8 cellular contexts compared by ENCODE assay signal in genomic region chr17:74211929-74212261, GRCh38. TPM values are rescaled to one million over a fixed set of nuclear protein-coding genes. Genes with fewer than 3 reads are reported as not detected.
DNase-seq lines count a peak whose midpoint lies in the region; ATAC-seq and TF ChIP-seq lines count a peak whose summit lies in the region.

No MANE protein-coding gene starts in this region.

- peak overlapping the region; percentile 89 to 100 (median 97) for H3K4me2 ChIP-seq in BLaER1 treated with 17β-estradiol and CSF1 and Interleukin-3, amounts not matched to agents 10 nM and 100 nM

- peaks cover 23 to 70% (median 56%) of the 10 kb centered on the region in 4 donors for H3K4me1 Mint-ChIP-seq in naive thymus-derived CD8-positive, alpha-beta T cell

- no peak for TF ChIP-seq CTCF in colonic mucosa (IDR thresholded peaks at IDR 0.05)

- H3K9me3 ChIP-seq in BLaER1 treated with 17β-estradiol and CSF1 and Interleukin-3, amounts not matched to agents 10 nM and 100 nM (replicated peaks in 1 of 11) = no peaks in the 10 kb centered on the region
- H3K9me3 ChIP-seq in MG63 = no peaks in the 10 kb centered on the region
- no peaks in the 10 kb centered on the region for H3K9me3 ChIP-seq in colonic mucosa

- H3K36me3 Mint-ChIP-seq in naive thymus-derived CD8-positive, alpha-beta T cell = peaks cover 0 to 40% (median 7%) of the 10 kb centered on the region in 3 donors

- H3K4me3 Mint-ChIP-seq in naive thymus-derived CD8-positive, alpha-beta T cell = peak overlapping the region; percentile 68 to 93 (median 88)

- intact Hi-C loops in colonic mucosa (cut with DNase I) = loop anchor here (5.0 kb wide), 2 partner anchors 85 to 150 kb away; partner anchors contain the start of gene BTBD17

- peak overlapping the region; percentile 35 to 94 (median 86) for H3K27ac Mint-ChIP-seq in naive thymus-derived CD8-positive, alpha-beta T cell

- H3K27ac ChIP-seq in BLaER1 treated with 17β-estradiol and CSF1 and Interleukin-3, amounts not matched to agents 10 nM and 100 nM = peak overlapping the region; percentile 60 to 91 (median 81); a peak in 20 of 22 replicates
- peak overlapping the region; percentile 76 for H3K27ac ChIP-seq in colonic mucosa

- peaks cover 43 to 49% (median 46%) of the 10 kb centered on the region in 11 experiments for H3K36me3 ChIP-seq in BLaER1 treated with 17β-estradiol and CSF1 and Interleukin-3, amounts not matched to agents 10 nM and 100 nM
- H3K36me3 ChIP-seq in MG63 (peaks cover 45% of the 10 kb centered on the region), colonic mucosa (peaks cover 6% of the 10 kb centered on the region)

- H3K27me3 Mint-ChIP-seq in naive thymus-derived CD8-positive, alpha-beta T cell = no peaks in the 10 kb centered on the region

- H3K9ac ChIP-seq in BLaER1 treated with 17β-estradiol and CSF1 and Interleukin-3, amounts not matched to agents 10 nM and 100 nM = peak overlapping the region; percentile 70 to 100 (median 77)
- peak overlapping the region in 1 of 2 donors; percentile 75 for H3K9ac ChIP-seq in colonic mucosa (ENCODE audit: low read depth in 2 of 2, low read length in 2 of 2)

- ATAC-seq in naive thymus-derived CD8-positive, alpha-beta T cell = no peak
- no peak for ATAC-seq in left lobe of liver
- no peak for ATAC-seq in activated CD4-positive, CD25-positive, alpha-beta regulatory T cell treated with anti-CD3 and anti-CD28 coated beads, Interleukin-2, amount 50 U/mL, for 24 hours

- DNase-seq in MG63 = no peak
- no peak for DNase-seq in colonic mucosa
- DNase-seq in naive thymus-derived CD8-positive, alpha-beta T cell = peak in 1 of 10 donors; percentile 12
- DNase-seq in left lobe of liver (ENCODE audit: low spot score) = no peak
- no peak for DNase-seq in NCI-H2107 treated with DMSO at 0.1 percent for 48 hours (lab: John Stamatoyannopoulos, UW; ENCODE audit: unreplicated experiment)
- DNase-seq in NOMO-1 treated with dmso at 0.1 percent for 144 hours (lab: John Stamatoyannopoulos, UW; ENCODE audit: unreplicated experiment) = no peak

- POLR2A ChIA-PET in naive thymus-derived CD8-positive, alpha-beta T cell (lab: Charles Lee) = no interaction called here

- H3K9me3 Mint-ChIP-seq in naive thymus-derived CD8-positive, alpha-beta T cell = no peaks in the 10 kb centered on the region

- H4K20me1 ChIP-seq in BLaER1 treated with 17β-estradiol and CSF1 and Interleukin-3, amounts not matched to agents 10 nM and 100 nM = peaks cover 60 to 94% (median 87%) of the 10 kb centered on the region in 11 experiments

- peak overlapping the region; percentile 54 to 71 (median 62); a peak in 19 of 20 replicates for H3K4me3 ChIP-seq in BLaER1 treated with 17β-estradiol and CSF1 and Interleukin-3, amounts not matched to agents 10 nM and 100 nM
- H3K4me3 ChIP-seq in MG63 (peak overlapping the region; percentile 50), colonic mucosa (peak overlapping the region; percentile 48)

- peaks cover 81 to 95% (median 90%) of the 10 kb centered on the region in 10 experiments for H3K4me1 ChIP-seq in BLaER1 treated with 17β-estradiol and CSF1 and Interleukin-3, amounts not matched to agents 10 nM and 100 nM
- H3K4me1 ChIP-seq in colonic mucosa = peaks cover 15% of the 10 kb centered on the region

- H3K27me3 ChIP-seq in BLaER1 treated with 17β-estradiol and CSF1 and Interleukin-3, amounts not matched to agents 10 nM and 100 nM = no peaks in the 10 kb centered on the region; a peak in 1 of 22 replicates
- H3K27me3 ChIP-seq in MG63 (no peaks in the 10 kb centered on the region), colonic mucosa (peaks cover 7% of the 10 kb centered on the region)

RNA-seq across cellular contexts. Expression of gene TTYH2, which starts 1.5 kb away (rescaled TPM):
- total RNA-seq in MG63 (2014; rRNA removed; shearing (Covaris generic); ENCODE audit: low replicate concordance) = 1.8 and 1.9 TPM in 2 replicates
- total RNA-seq in colonic mucosa (1 to 10 TPM in 1 of 2 donors, under 1 TPM in 1; 0.86 to 2.9 TPM), left lobe of liver (0.81 TPM)
- 1 to 10 TPM; 7.5 to 9.6 TPM for total RNA-seq in naive thymus-derived CD8-positive, alpha-beta T cell
- 1 to 10 TPM in 2 of 3 donors, under 1 TPM in 1; 0.57 to 2.2 (median 1.8) TPM for polyA plus RNA-seq in naive thymus-derived CD8-positive, alpha-beta T cell

RNA-seq across cellular contexts. Expression of gene RPL38, which starts 8.4 kb away (rescaled TPM):
- total RNA-seq in MG63 (2014; rRNA removed; shearing (Covaris generic); ENCODE audit: low replicate concordance) = 1,119 and 3,764 TPM in 2 replicates
- total RNA-seq in colonic mucosa (100 to 1,000 TPM; 723 to 795 TPM), left lobe of liver (271 TPM)
- total RNA-seq in naive thymus-derived CD8-positive, alpha-beta T cell = 1,000 to 10,000 TPM; 2,061 to 2,154 TPM
- 1,000 to 10,000 TPM; 2,282 to 2,688 (median 2,624) TPM for polyA plus RNA-seq in naive thymus-derived CD8-positive, alpha-beta T cell
